Comparison of ENCODE assay signal across 1 cellular context in the genomic region with DNA sequence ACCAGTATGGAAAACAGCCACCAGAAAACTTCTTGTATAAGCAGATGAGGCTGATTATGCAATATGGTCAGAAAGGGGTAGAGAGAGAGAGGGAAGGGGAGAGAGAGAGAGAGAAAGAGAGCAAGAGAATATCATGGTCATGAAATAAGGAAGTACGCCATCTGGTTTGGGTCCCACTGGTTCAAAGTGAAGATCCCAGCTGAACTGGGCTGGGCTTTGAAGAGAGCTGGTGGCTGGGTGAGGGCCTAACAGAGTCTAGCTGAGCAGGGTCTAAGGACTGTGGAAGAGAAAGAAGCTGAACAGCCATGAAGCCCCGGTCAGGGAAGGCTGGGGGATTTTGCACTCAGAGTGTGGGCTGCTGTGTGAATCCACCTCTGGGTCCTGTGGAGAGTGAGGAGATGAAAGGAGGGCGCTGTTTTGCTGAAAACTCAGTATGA.
TF ChIP-seq lines count a peak whose summit lies in the region.

No MANE protein-coding gene starts in this region.

TF ChIP-seq in IMR-90, 13 proteins besides CTCF, POLR2A, EP300 and RAD21 (continued from another document):
- TF ChIP-seq, protein P1, sequence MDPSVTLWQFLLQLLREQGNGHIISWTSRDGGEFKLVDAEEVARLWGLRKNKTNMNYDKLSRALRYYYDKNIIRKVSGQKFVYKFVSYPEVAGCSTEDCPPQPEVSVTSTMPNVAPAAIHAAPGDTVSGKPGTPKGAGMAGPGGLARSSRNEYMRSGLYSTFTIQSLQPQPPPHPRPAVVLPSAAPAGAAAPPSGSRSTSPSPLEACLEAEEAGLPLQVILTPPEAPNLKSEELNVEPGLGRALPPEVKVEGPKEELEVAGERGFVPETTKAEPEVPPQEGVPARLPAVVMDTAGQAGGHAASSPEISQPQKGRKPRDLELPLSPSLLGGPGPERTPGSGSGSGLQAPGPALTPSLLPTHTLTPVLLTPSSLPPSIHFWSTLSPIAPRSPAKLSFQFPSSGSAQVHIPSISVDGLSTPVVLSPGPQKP (IDR thresholded peaks at IDR 0.05; ENCODE audit: borderline replicate concordance, low read depth, low read length), result no peak
- TF ChIP-seq CEBPB (IDR thresholded peaks at IDR 0.05; ENCODE audit: low read depth, low read length), result no peak
- TF ChIP-seq RCOR1 (IDR thresholded peaks at IDR 0.05; ENCODE audit: insufficient replicate concordance, low read length), result no peak
- no peak for TF ChIP-seq RFX5 (IDR thresholded peaks at IDR 0.05; ENCODE audit: low read depth, low read length)
- TF ChIP-seq MXI1 (IDR thresholded peaks at IDR 0.05; ENCODE audit: borderline replicate concordance, low read depth, low read length), result no peak
- no peak for TF ChIP-seq SMC3 (IDR thresholded peaks at IDR 0.05; ENCODE audit: low read depth, low read length)
- no peak for TF ChIP-seq NFE2L2 (IDR thresholded peaks at IDR 0.05; ENCODE audit: low read depth, low read length)
TF ChIP-seq in IMR-90: peak in this region for 0.
